ENCODE assay signal across 16 cellular contexts in genomic region chr11:23313001-23313400, GRCh38.
DNase-seq lines count a peak whose midpoint lies in the region; ATAC-seq and TF ChIP-seq lines count a peak whose summit lies in the region.
"Had no signal": no experiment of that assay in that cellular context is flagged by ENCODE, and none has a peak within 500 bp of the region (broad histone marks: within the 10 kb centered on the region; RNA-seq: fewer than 3 reads in every experiment).

No MANE protein-coding gene starts in this region.

- no peak overlapping the region for H3K9ac ChIP-seq in mesenchymal stem cell (ENCODE audit: low read length)
- H3K9ac ChIP-seq: BLaER1 treated with 17β-estradiol and CSF1 and Interleukin-3, amounts not matched to agents 10 nM and 100 nM; SK-N-SH had no signal

- no peaks in the 10 kb centered on the region for H3K27me3 ChIP-seq in mesenchymal stem cell (ENCODE audit: control insufficient read depth in 1 of 2, insufficient read depth in 1 of 2, low read length in 2 of 2)
- H3K27me3 ChIP-seq in body of pancreas: no peaks in the 10 kb centered on the region
- H3K27me3 ChIP-seq: BLaER1 treated with 17β-estradiol and CSF1 and Interleukin-3, amounts not matched to agents 10 nM and 100 nM had no signal

- H3K36me3 ChIP-seq in mesenchymal stem cell (ENCODE audit: control insufficient read depth in 1 of 2, insufficient read depth in 2 of 2, low read depth in 1 of 2, low read length in 2 of 2) (no peaks in the 10 kb centered on the region), body of pancreas (replicated peaks in 1 of 2; ENCODE audit: insufficient read depth in 1 of 2, low read depth in 2 of 2) (no peaks in the 10 kb centered on the region)
- H3K36me3 ChIP-seq: BLaER1 treated with 17β-estradiol and CSF1 and Interleukin-3, amounts not matched to agents 10 nM and 100 nM had no signal

- intact Hi-C loops in body of pancreas (cut with DNase I): no loop called here

- H4K91ac ChIP-seq in mesenchymal stem cell (ENCODE audit: low read length): no peak overlapping the region

- H3K23ac ChIP-seq in mesenchymal stem cell (ENCODE audit: low read length in 2 of 2): no peak overlapping the region

- H2AFZ ChIP-seq in mesenchymal stem cell (ENCODE audit: low read depth, low read length): no peak overlapping the region

- H3K4me3 ChIP-seq in mesenchymal stem cell (ENCODE audit: insufficient read depth in 1 of 2, low read depth in 1 of 2, low read length in 2 of 2) (no peak overlapping the region), body of pancreas (no peak overlapping the region)
- H3K4me3 ChIP-seq: BLaER1 treated with 17β-estradiol and CSF1 and Interleukin-3, amounts not matched to agents 10 nM and 100 nM had no signal

- H3K4me1 ChIP-seq in mesenchymal stem cell (ENCODE audit: control insufficient read depth, insufficient read depth, low read depth, low read length): no peaks in the 10 kb centered on the region
- H3K4me1 ChIP-seq in body of pancreas: no peaks in the 10 kb centered on the region
- H3K4me1 ChIP-seq: BLaER1 treated with 17β-estradiol and CSF1 and Interleukin-3, amounts not matched to agents 10 nM and 100 nM had no signal

- H2BK5ac ChIP-seq in mesenchymal stem cell (ENCODE audit: low read depth, low read length, poor library complexity, severe bottlenecking): peak overlapping the region; percentile 70

- H2BK12ac ChIP-seq in mesenchymal stem cell (ENCODE audit: low read length in 2 of 2): no peak overlapping the region

- no peak overlapping the region for H2BK15ac ChIP-seq in mesenchymal stem cell (ENCODE audit: low read depth, poor library complexity, severe bottlenecking)

- no peak overlapping the region for H3K14ac ChIP-seq in mesenchymal stem cell (ENCODE audit: low read length in 2 of 2)

- H3K18ac ChIP-seq in mesenchymal stem cell (ENCODE audit: low read depth in 1 of 2, low read length in 2 of 2): no peak overlapping the region

- no peak overlapping the region for H4K8ac ChIP-seq in mesenchymal stem cell (ENCODE audit: low read length)

- H3K4ac ChIP-seq in mesenchymal stem cell (ENCODE audit: low read depth in 1 of 2, low read length in 2 of 2): peak overlapping the region in 1 of 2 experiments; percentile 28

- peaks cover 3% of the 10 kb centered on the region for H3K9me3 ChIP-seq in mesenchymal stem cell (ENCODE audit: control insufficient read depth, low read length)
- H3K9me3 ChIP-seq in body of pancreas: no peaks in the 10 kb centered on the region
- H3K9me3 ChIP-seq: BLaER1 treated with 17β-estradiol and CSF1 and Interleukin-3, amounts not matched to agents 10 nM and 100 nM; SK-N-SH had no signal

- no peak overlapping the region for H2AK5ac ChIP-seq in mesenchymal stem cell (ENCODE audit: low read length, severe bottlenecking)

- ATAC-seq in body of pancreas (no peak), HG03378 (IDR thresholded peaks at IDR 0.05; ENCODE audit: unreplicated experiment) (no peak)

- peak overlapping the region; percentile 60; the same call in 1 of the 2 replicates for H3K27ac ChIP-seq in VCaP
- peak overlapping the region; percentile 47 for H3K27ac ChIP-seq in mesenchymal stem cell (ENCODE audit: low read length, poor library complexity, severe bottlenecking)
- H3K27ac ChIP-seq in body of pancreas: no peak overlapping the region
- H3K27ac ChIP-seq: 22Rv1; BLaER1 treated with 17β-estradiol and CSF1 and Interleukin-3, amounts not matched to agents 10 nM and 100 nM had no signal

- no peak overlapping the region for H3K4me2 ChIP-seq in mesenchymal stem cell (ENCODE audit: low read length, poor library complexity, severe bottlenecking)
- H3K4me2 ChIP-seq: BLaER1 treated with 17β-estradiol and CSF1 and Interleukin-3, amounts not matched to agents 10 nM and 100 nM; SK-N-SH had no signal

- DNase-seq in DMS53 (lab: John Stamatoyannopoulos, UW) (peak; percentile 14), DMS53 treated with DMSO at 0.1 percent for 48 hours (lab: John Stamatoyannopoulos, UW; ENCODE audit: unreplicated experiment) (no peak), mesenchymal stem cell (peak; percentile 27), T-helper 2 cell (no peak), body of pancreas (no peak), LoVo (ENCODE audit: low spot score) (no peak)
- DNase-seq: KG1; NCI-H1436; NCI-H2081; NCI-H526 treated with DMSO at 0.1 percent for 48 hours; NK-92 treated with Interleukin-12 subunit alpha and Interleukin-12 subunit beta, amount 100 ng/mL, for 24 hours had no signal

- 20% methylated on average over 1 of the region's 1 CpG for WGBS in mesenchymal stem cell
- 50% methylated on average over 1 of the region's 1 CpG for WGBS in body of pancreas, 2 donors

- H3K79me1 ChIP-seq in mesenchymal stem cell (replicated peaks; ENCODE audit: low read length, poor library complexity, severe bottlenecking): no peaks in the 10 kb centered on the region

- TF ChIP-seq POLR2A in body of pancreas (IDR thresholded peaks at IDR 0.05): no peak

- TF ChIP-seq CTCF in VCaP (conservative IDR thresholded peaks at IDR 0.05): no peak
- no peak for TF ChIP-seq CTCF in body of pancreas (IDR thresholded peaks at IDR 0.05)

- no peak overlapping the region for H2BK120ac ChIP-seq in mesenchymal stem cell (ENCODE audit: low read depth, low read length)

Comparison
In these comparisons a context has a peak if more than half of its experiments do, and no peak if none do; other contexts are left out.
1. DNase-seq: peak in DMS53 (single experiment) and mesenchymal stem cell (single experiment); none in DMS53 treated with DMSO at 0.1 percent for 48 hours (single experiment), T-helper 2 cell (0 of 5), body of pancreas (0 of 4) and LoVo (single experiment).
2. H3K27ac ChIP-seq: peak in VCaP (single experiment) and mesenchymal stem cell (single experiment); none in body of pancreas (0 of 4).